ENCODE assay signal across 10 cellular contexts in genomic region chr11:76671236-76671590, GRCh38. TPM values are rescaled to one million over a fixed set of nuclear protein-coding genes. Genes with fewer than 3 reads are reported as not detected.
DNase-seq lines count a peak whose midpoint lies in the region; ATAC-seq, FAIRE-seq and TF ChIP-seq lines count a peak whose summit lies in the region.
"Had no signal": no experiment of that assay in that cellular context is flagged by ENCODE, and none has a peak within 500 bp of the region (broad histone marks: within the 10 kb centered on the region; RNA-seq: fewer than 3 reads in every experiment).

No MANE protein-coding gene starts in this region.

- no peak for TF ChIP-seq CTCF in GM12878 (IDR thresholded peaks at IDR 0.05 in 2 of 3, conservative IDR thresholded peaks at IDR 0.05 in 1 of 3; ENCODE audit: control insufficient read depth in 2 of 3, extremely low read depth in 1 of 3, insufficient read depth in 1 of 3, low read depth in 3 of 3, low read length in 3 of 3)
- TF ChIP-seq CTCF in tibial nerve (IDR thresholded peaks at IDR 0.05): no peak

- BruUV-seq in GM12878 (replicated peaks; lab: Mats Ljungman, UMichigan): no TSS peak

- no peak overlapping the region; the same call in 1 of the 2 replicates for H3K27ac ChIP-seq in GM12878 (ENCODE audit: control insufficient read depth, insufficient read depth)
- peak overlapping the region; percentile 41 for H3K27ac ChIP-seq in mesodermal cell (ENCODE audit: low read depth, low read length, severe bottlenecking)
- H3K27ac ChIP-seq in tibial nerve: peak overlapping the region; percentile 21 to 84 (median 66)
- H3K27ac ChIP-seq: SK-N-MC had no signal

- peak overlapping the region; percentile 16 for H3K4me3 Mint-ChIP-seq in activated naive CD4-positive, alpha-beta T cell treated with anti-CD3 and anti-CD28 coated beads, Interleukin-2, amount 10 ng/mL, durations not matched to agents 7 days and 5 days

- peak overlapping the region; percentile 77 for H3K4me2 ChIP-seq in GM12878 (ENCODE audit: control insufficient read depth, insufficient read depth)

- POLR2A ChIA-PET in GM12878 (lab: Charles Lee): interaction anchor here (0.8 to 7.5 kb wide), 6 partner anchors 8 to 44 kb away, joined by 3 to 33 read pairs (median 4); no protein-coding TSS in a partner anchor

- H3K4me1 ChIP-seq in GM12878 (ENCODE audit: control insufficient read depth, insufficient read depth, low read length) (peaks cover 71% of the 10 kb centered on the region), mesodermal cell (ENCODE audit: control insufficient read depth, insufficient read depth, low read length, poor library complexity, severe bottlenecking) (peaks cover 20% of the 10 kb centered on the region), tibial nerve (peaks cover 0 to 72% (median 27%) of the 10 kb centered on the region in 4 donors)

- intact Hi-C loops in GM12878 (cut with micrococcal nuclease; ENCODE audit: unreplicated experiment): loop anchor here (10.0 kb wide), 1 partner anchor 296 kb away; no protein-coding TSS in a partner anchor

- H3K9me3 ChIP-seq in GM12878 (replicated peaks; ENCODE audit: control insufficient read depth, insufficient read depth, low read length) (no peaks in the 10 kb centered on the region), mesodermal cell (ENCODE audit: control insufficient read depth, low read length) (no peaks in the 10 kb centered on the region), tibial nerve (no peaks in the 10 kb centered on the region)

- no peak for TF ChIP-seq EP300 in GM12878 (IDR thresholded peaks at IDR 0.05; ENCODE audit: borderline replicate concordance in 1 of 2, control insufficient read depth in 1 of 2, low read depth in 2 of 2, low read length in 2 of 2)
- no peak for TF ChIP-seq EP300 in tibial nerve (IDR thresholded peaks at IDR 0.05)

- no peak for ATAC-seq in activated naive CD4-positive, alpha-beta T cell treated with anti-CD3 and anti-CD28 coated beads, Interleukin-2, amount 50 U/mL, for 72 hours
- ATAC-seq in GM12878: no peak
- ATAC-seq in HG02973 (IDR thresholded peaks at IDR 0.05; ENCODE audit: unreplicated experiment): no peak

- peaks cover 1 to 8% of the 10 kb centered on the region in 2 experiments; a peak in 2 of 4 replicates for H3K27me3 ChIP-seq in GM12878 (replicated peaks in 1 of 2; ENCODE audit: control insufficient read depth in 2 of 2, insufficient read depth in 2 of 2, low read length in 1 of 2)
- peaks cover 0 to 11% of the 10 kb centered on the region in 2 donors for H3K27me3 ChIP-seq in tibial nerve

- DNase-seq in activated naive CD4-positive, alpha-beta T cell treated with anti-CD3 and anti-CD28 coated beads, Interleukin-2, amount 10 ng/mL, durations not matched to agents 7 days and 5 days: no peak
- no peak for DNase-seq in activated naive CD4-positive, alpha-beta T cell treated with anti-CD3 and anti-CD28 coated beads, Interleukin-2, amount 50 U/mL, for 72 hours (ENCODE audit: low spot score in 2 of 2)
- no peak for DNase-seq in GM12878 (ENCODE audit: low read depth, low spot score)
- DNase-seq in tibial nerve (ENCODE audit: low spot score in 2 of 2): no peak
- no peak for DNase-seq in NCI-H524 treated with DMSO at 0.1 percent for 48 hours (lab: John Stamatoyannopoulos, UW)
- DNase-seq in NCI-H1436 treated with DMSO at 0.1 percent for 48 hours (lab: John Stamatoyannopoulos, UW): no peak

- RAD21 ChIA-PET in GM12878 (lab: Charles Lee; ENCODE audit: unreplicated experiment): interaction anchor here (0.6 to 14.5 kb wide), 5 partner anchors 33 to 775 kb away, joined by 5 to 187 read pairs (median 31); no protein-coding TSS in a partner anchor

- SMC1A ChIA-PET in GM12878 (lab: Charles Lee; ENCODE audit: uncharacterized antibody, unreplicated experiment): interaction anchor here (0.7 to 7.1 kb wide), 7 partner anchors 9 to 72 kb away, joined by 4 to 50 read pairs (median 9); no protein-coding TSS in a partner anchor

- CTCF ChIA-PET in activated naive CD4-positive, alpha-beta T cell treated with anti-CD3 and anti-CD28 coated beads, Interleukin-2, amount 10 ng/mL, durations not matched to agents 7 days and 5 days (lab: Charles Lee): interaction anchor here (2.6 to 2.7 kb wide), 2 partner anchors 11 to 72 kb away, joined by 11 to 14 read pairs; no protein-coding TSS in a partner anchor
- CTCF ChIA-PET in GM12878 (lab: Yijun Ruan, JAX): interaction anchor here (1.0 to 17.2 kb wide), 5 partner anchors 11 to 71 kb away, joined by 6 to 273 read pairs (median 23); no protein-coding TSS in a partner anchor

- peaks cover 28% of the 10 kb centered on the region for H3K4me1 Mint-ChIP-seq in activated naive CD4-positive, alpha-beta T cell treated with anti-CD3 and anti-CD28 coated beads, Interleukin-2, amount 10 ng/mL, durations not matched to agents 7 days and 5 days

- in situ Hi-C loops in GM12878 (cut with MboI): loop anchor here (5.0 to 10.0 kb wide), 2 partner anchors 44 to 436 kb away; no protein-coding TSS in a partner anchor

- WGBS in GM12878 (ENCODE audit: insufficient coverage, insufficient replicate concordance, low lambda C conversion rate, missing lambda C conversion rate): 22% methylated on average over 8 of the region's 8 CpGs
- 40 to 43% methylated on average over 5 to 8 of the region's 8 CpGs for WGBS in mesodermal cell (ENCODE audit: insufficient coverage in 2 of 2), 2 experiments
- WGBS in tibial nerve, 2 donors: 17 to 27% methylated on average over 8 of the region's 8 CpGs

- no peaks in the 10 kb centered on the region for H3K79me2 ChIP-seq in GM12878 (ENCODE audit: control insufficient read depth, insufficient read depth, low read length)

- no peak overlapping the region; the same call in 1 of the 2 replicates for H2AFZ ChIP-seq in GM12878 (ENCODE audit: control insufficient read depth, low read depth, low read length)

- no peaks in the 10 kb centered on the region for H4K20me1 ChIP-seq in GM12878 (ENCODE audit: control insufficient read depth, insufficient read depth)

- H3K4me3 ChIP-seq in GM12878 (no peak overlapping the region), mesodermal cell (ENCODE audit: extremely low read depth, insufficient read depth, low read length, poor library complexity, severe bottlenecking) (peak overlapping the region; percentile 54), tibial nerve (peak overlapping the region; percentile 51 to 62 (median 54))

- H3K9me3 Mint-ChIP-seq in activated naive CD4-positive, alpha-beta T cell treated with anti-CD3 and anti-CD28 coated beads, Interleukin-2, amount 10 ng/mL, durations not matched to agents 7 days and 5 days: no peaks in the 10 kb centered on the region
- H3K9me3 Mint-ChIP-seq in activated naive CD4-positive, alpha-beta T cell treated with anti-CD3 and anti-CD28 coated beads, Interleukin-2, amount 50 U/mL, for 72 hours: no peaks in the 10 kb centered on the region
- H3K9me3 Mint-ChIP-seq: dendritic cell treated with granulocyte-macrophage colony-stimulating factor and Interleukin-4, amounts not matched to agents 40 ng/mL and 50 ng/mL, for 4 days had no signal

- H3K27ac Mint-ChIP-seq in activated naive CD4-positive, alpha-beta T cell treated with anti-CD3 and anti-CD28 coated beads, Interleukin-2, amount 10 ng/mL, durations not matched to agents 7 days and 5 days: no peak overlapping the region
- no peak overlapping the region for H3K27ac Mint-ChIP-seq in activated naive CD4-positive, alpha-beta T cell treated with anti-CD3 and anti-CD28 coated beads, Interleukin-2, amount 50 U/mL, for 72 hours
- H3K27ac Mint-ChIP-seq: dendritic cell treated with granulocyte-macrophage colony-stimulating factor and Interleukin-4, amounts not matched to agents 40 ng/mL and 50 ng/mL, for 4 days had no signal

- no peak overlapping the region for H3K9ac ChIP-seq in GM12878 (ENCODE audit: control insufficient read depth, insufficient read depth, low read length)

- TF ChIP-seq POLR2A in GM12878 (IDR thresholded peaks at IDR 0.05; ENCODE audit: low read depth, low read length) (no peak), tibial nerve (IDR thresholded peaks at IDR 0.05) (no peak)

- H3K27me3 Mint-ChIP-seq in activated naive CD4-positive, alpha-beta T cell treated with anti-CD3 and anti-CD28 coated beads, Interleukin-2, amount 10 ng/mL, durations not matched to agents 7 days and 5 days: peaks cover 68% of the 10 kb centered on the region

- no peaks in the 10 kb centered on the region for H3K36me3 ChIP-seq in GM12878 (ENCODE audit: control insufficient read depth in 2 of 2, insufficient read depth in 2 of 2, low read length in 1 of 2)
- H3K36me3 ChIP-seq in mesodermal cell (ENCODE audit: control insufficient read depth, insufficient read depth, low read length): peaks cover 4% of the 10 kb centered on the region
- H3K36me3 ChIP-seq in tibial nerve: no peaks in the 10 kb centered on the region

- H3K36me3 Mint-ChIP-seq in activated naive CD4-positive, alpha-beta T cell treated with anti-CD3 and anti-CD28 coated beads, Interleukin-2, amount 10 ng/mL, durations not matched to agents 7 days and 5 days: no peaks in the 10 kb centered on the region
- H3K36me3 Mint-ChIP-seq in activated naive CD4-positive, alpha-beta T cell treated with anti-CD3 and anti-CD28 coated beads, Interleukin-2, amount 50 U/mL, for 72 hours: no peaks in the 10 kb centered on the region

- TF ChIP-seq RAD21 in GM12878 (IDR thresholded peaks at IDR 0.05; ENCODE audit: insufficient read depth, low read depth, low read length): no peak

- FAIRE-seq in GM12878 (lab: Jason Lieb, UNC): no peak

RNA-seq across cellular contexts. Expression of gene LRRC32, which starts 0.7 kb away (rescaled TPM):
- total RNA-seq in activated naive CD4-positive, alpha-beta T cell treated with anti-CD3 and anti-CD28 coated beads, Interleukin-2, amount 50 U/mL, for 72 hours: under 1 TPM; 0.30 to 0.43 TPM
- 16.4 and 17.5 TPM in 2 replicates for total RNA-seq in GM12878 (2013; cell fraction: nucleolus; rRNA removed)
- 11.0 and 12.9 TPM in 2 replicates for total RNA-seq in GM12878 (2014; rRNA removed)
- total RNA-seq in GM12878 (2014; rRNA removed; fragmentation: Illumina TruSeq; extraction: Trizol): 4.9 and 5.5 TPM in 2 replicates
- 20.8 and 21.2 TPM in 2 replicates for total RNA-seq in GM12878 (2021)
- 3.9 TPM for polyA plus RNA-seq in GM12878 (2011; ENCODE audit: low read depth)
- 0.17 and 0.56 TPM in 2 replicates for polyA plus RNA-seq in GM12878 (2011; rRNA removed)
- polyA plus RNA-seq in GM12878 (2011; cell fraction: cytosol; rRNA removed): 0.31 and 0.67 TPM in 2 replicates
- 0.88 and 1.3 TPM in 2 replicates for polyA plus RNA-seq in GM12878 (2011; cell fraction: nucleus; rRNA removed)
- polyA plus RNA-seq in GM12878 (2012): 4.3 and 11.6 TPM in 2 replicates
- polyA plus RNA-seq in GM12878 (2014; fragmentation: Illumina TruSeq; extraction: Trizol): 7.1 and 9.3 TPM in 2 replicates
- polyA plus RNA-seq in GM12878 (2014; fragmentation: Nextera tagmentation; extraction: Ambion mirVana): 1 to 10 TPM; 4.3 to 7.4 TPM
- 12.2 and 15.4 TPM in 2 replicates for polyA plus RNA-seq in GM12878 (2014; rRNA removed)
- 1 to 10 TPM; 6.8 to 7.4 TPM for polyA plus RNA-seq in GM12878 (2016; fragmentation: Nextera tagmentation; extraction: Ambion mirVana)
- polyA minus RNA-seq in GM12878 (2011; rRNA and poly(A)+ RNA removed): 0.44 and 2.3 TPM in 2 replicates
- polyA minus RNA-seq in GM12878 (2011; cell fraction: cytosol; rRNA and poly(A)+ RNA removed): 0.40 and 0.62 TPM in 2 replicates
- 0.12 and 0.19 TPM in 2 replicates for polyA minus RNA-seq in GM12878 (2011; cell fraction: nucleus; rRNA and poly(A)+ RNA removed)
- polyA plus RNA-seq in mesodermal cell (2013, experiment 1 of 2): 96.7 TPM
- 105 TPM for polyA plus RNA-seq in mesodermal cell (2013, experiment 2 of 2)
- 100 to 1,000 TPM in 1 of 4 donors, 10 to 100 TPM in 3; 45.0 to 117 (median 73.4) TPM for total RNA-seq in tibial nerve

Comparison
In these comparisons a context has a peak if more than half of its experiments do, and no peak if none do; other contexts are left out.
1. RNA of gene LRRC32, which starts 0.7 kb away (total RNA-seq): 45.0 to 117 TPM in tibial nerve and 4.9 to 21.2 TPM in GM12878; 0.30 to 0.43 TPM in activated naive CD4-positive, alpha-beta T cell treated with anti-CD3 and anti-CD28 coated beads, Interleukin-2, amount 50 U/mL, for 72 hours; every median in the first group is over 4 times any median in the second.